Comparison of ENCODE assay signal across 27 cellular contexts in genomic region chr16:16157166-16157565, GRCh38.
"Had no signal": no experiment of that assay in that cellular context is flagged by ENCODE, and none has a peak within 500 bp of the region (broad histone marks: within the 10 kb centered on the region; RNA-seq: fewer than 3 reads in every experiment).

No MANE protein-coding gene starts in this region.

- H3K27ac ChIP-seq: neural progenitor cell, pancreas, psoas muscle, skin epidermis, spleen, suprapubic skin, testis, tibial artery, transverse colon, upper lobe of right lung, uterus had no signal

- FAIRE-seq: pancreas had no signal

- H3K4me2 ChIP-seq: neural progenitor cell, smooth muscle cell had no signal

- H3K4me3 ChIP-seq: neural progenitor cell, pancreas, psoas muscle, skin epidermis, smooth muscle cell, spleen, suprapubic skin, testis, tibial artery, transverse colon, upper lobe of right lung, uterus had no signal

- H2AFZ ChIP-seq: neural progenitor cell had no signal

- ATAC-seq: naive thymus-derived CD4-positive, alpha-beta T cell; natural killer cell; pancreas; psoas muscle; right cardiac atrium; sciatic nerve; stimulated activated memory B cell treated with anti-CD40 and anti-IgM and Interleukin-4, amounts not matched to agents 10 μg/mL and 1 μg/mL and 100 μg/mL, for 72 hours; stimulated activated naive CD8-positive, alpha-beta T cell treated with anti-CD3 and anti-CD28 coated beads, Interleukin-15, amount 100 ng/mL, for 72 hours; stimulated activated naive CD8-positive, alpha-beta T cell treated with anti-CD3 and anti-CD28 coated beads, Interleukin-15, Interleukin-2, amounts not matched to agents 100 U/mL and 50 U/mL, for 24 hours; upper lobe of right lung had no signal

- H3K9ac ChIP-seq: neural progenitor cell had no signal

- H3K4me1 ChIP-seq: neural progenitor cell, pancreas, psoas muscle, spleen, suprapubic skin, testis, tibial artery, transverse colon, upper lobe of right lung, uterus had no signal

- H3K36me3 ChIP-seq: neural progenitor cell, suprapubic skin, transverse colon, uterus had no signal

- H3K27me3 ChIP-seq: neural progenitor cell, pancreas, spleen, suprapubic skin, testis, tibial artery, transverse colon, upper lobe of right lung, uterus had no signal

- DNase-seq: naive thymus-derived CD4-positive, alpha-beta T cell; natural killer cell; nucleus accumbens; pancreas; psoas muscle; right cardiac atrium; spleen; stimulated activated CD4-positive, alpha-beta T cell treated with anti-CD3 and anti-CD28 coated beads, Interleukin-12 subunit alpha, Interleukin-12 subunit beta, amount 100 ng/mL, for 4 hours; stimulated activated CD4-positive, alpha-beta T cell treated with anti-CD3 and anti-CD28 coated beads, Interleukin-1b, Interleukin-23, amount 100 ng/mL, for 48 hours; stimulated activated CD4-positive, alpha-beta T cell treated with anti-CD3 and anti-CD28 coated beads, Interleukin-4, amount 100 ng/mL, for 1 hour; stimulated activated CD4-positive, alpha-beta T cell treated with anti-CD3 and anti-CD28 coated beads, Interleukin-4, amount 100 ng/mL, for 4 hours; stimulated activated CD8-positive, alpha-beta memory T cell treated with anti-CD3 and anti-CD28 coated beads, Interleukin-4, amount 100 ng/mL, for 48 hours; stimulated activated naive CD4-positive, alpha-beta T cell; stimulated activated naive CD8-positive, alpha-beta T cell treated with anti-CD3 and anti-CD28 coated beads, Interleukin-15, amount 100 ng/mL, for 72 hours; stimulated activated naive CD8-positive, alpha-beta T cell treated with anti-CD3 and anti-CD28 coated beads, Interleukin-15, Interleukin-2, amounts not matched to agents 100 U/mL and 50 U/mL, for 24 hours; substantia nigra; testis; tibial artery; transverse colon; upper lobe of right lung; uterus had no signal

- H3K9me3 ChIP-seq: pancreas, psoas muscle, testis, transverse colon, upper lobe of right lung had no signal
